ENCODE assay signal across 8 cellular contexts in genomic region chr17:4142107-4142900, GRCh38. TPM values are rescaled to one million over a fixed set of nuclear protein-coding genes. Genes with fewer than 3 reads are reported as not detected.
DNase-seq lines count a peak whose midpoint lies in the region; ATAC-seq and TF ChIP-seq lines count a peak whose summit lies in the region.

No MANE protein-coding gene starts in this region.

- H3K36me3 Mint-ChIP-seq in CD8-positive, alpha-beta T cell: peaks cover 37% of the 10 kb centered on the region
- no peaks in the 10 kb centered on the region for H3K36me3 Mint-ChIP-seq in IgD-negative memory B cell

- peak overlapping the region; percentile 98 for H3K27ac ChIP-seq in CD8-positive, alpha-beta T cell (ENCODE audit: low read depth, low read length)
- H3K27ac ChIP-seq in ovary: peak overlapping the region; percentile 55 to 100

- H3K4me1 Mint-ChIP-seq in CD8-positive, alpha-beta T cell (ENCODE audit: low read depth): peaks cover 54% of the 10 kb centered on the region
- peaks cover 22 to 39% (median 33%) of the 10 kb centered on the region in 3 donors for H3K4me1 Mint-ChIP-seq in IgD-negative memory B cell

- H3K27me3 ChIP-seq in CD8-positive, alpha-beta T cell (ENCODE audit: insufficient read depth, low read length): no peaks in the 10 kb centered on the region
- H3K27me3 ChIP-seq in ovary: no peaks in the 10 kb centered on the region

- no peak for TF ChIP-seq CTCF in CD8-positive, alpha-beta T cell (IDR thresholded peaks at IDR 0.05)
- TF ChIP-seq CTCF in foreskin fibroblast (IDR thresholded peaks at IDR 0.05; ENCODE audit: low read depth, low read length) (no peak), ovary (IDR thresholded peaks at IDR 0.05) (no peak)

- POLR2A ChIA-PET in CD8-positive, alpha-beta T cell (lab: Charles Lee): interaction anchor here (0.5 to 4.6 kb wide), 26 partner anchors 9 to 1806 kb away, joined by 3 to 92 read pairs (median 4); partner anchors contain the start of genes ANKFY1, ATP2A3, C17orf107 and NCBP3

- no peak for TF ChIP-seq EP300 in ovary (IDR thresholded peaks at IDR 0.05)

- peak overlapping the region; percentile 100 for H3K27ac Mint-ChIP-seq in CD8-positive, alpha-beta T cell
- peak overlapping the region; percentile 91 to 99 (median 98) for H3K27ac Mint-ChIP-seq in IgD-negative memory B cell

- peak in 5 of 7 experiments; percentile 16 to 61 (median 41) for DNase-seq in CD8-positive, alpha-beta T cell
- DNase-seq in activated T-helper 1 cell treated with Interleukin-2 at 50 U/mL for 16 hours (ENCODE audit: low read depth) (peak; percentile 30), foreskin fibroblast (peak; percentile 28 to 56), ovary (peak in 3 of 5 donors; percentile 42 to 69 (median 57)), NCI-H510A treated with DMSO at 0.1 percent for 48 hours (lab: John Stamatoyannopoulos, UW) (no peak), AML-193 (lab: John Stamatoyannopoulos, UW) (no peak)

- 2 to 7% (median 3%) methylated on average over 21 to 56 of the region's 56 CpGs for WGBS in ovary, 3 donors

- H3K4me3 ChIP-seq in CD8-positive, alpha-beta T cell (ENCODE audit: low read depth, low read length): peak overlapping the region; percentile 63
- H3K4me3 ChIP-seq in foreskin fibroblast (ENCODE audit: low read depth in 1 of 2, low read length in 2 of 2) (peak overlapping the region; percentile 91 to 93), ovary (peak overlapping the region; percentile 98)

- H3K36me3 ChIP-seq in CD8-positive, alpha-beta T cell (ENCODE audit: insufficient read depth, low read length): no peaks in the 10 kb centered on the region
- H3K36me3 ChIP-seq in ovary: no peaks in the 10 kb centered on the region

- no peaks in the 10 kb centered on the region for H3K9me3 Mint-ChIP-seq in CD8-positive, alpha-beta T cell
- H3K9me3 Mint-ChIP-seq in IgD-negative memory B cell: no peaks in the 10 kb centered on the region

- peaks cover 53% of the 10 kb centered on the region for H3K4me1 ChIP-seq in CD8-positive, alpha-beta T cell (ENCODE audit: insufficient read depth, low read length)
- H3K4me1 ChIP-seq in ovary (ENCODE audit: insufficient read depth): no peaks in the 10 kb centered on the region

- CTCF ChIA-PET in CD8-positive, alpha-beta T cell (lab: Charles Lee): interaction anchor here (0.8 to 1.6 kb wide), 3 partner anchors 23 to 58 kb away, joined by 3 to 4 read pairs (median 3); no protein-coding TSS in a partner anchor

- intact Hi-C loops in CD8-positive, alpha-beta T cell (cut with DNase I, micrococcal nuclease): loop anchor here (2.0 to 10.0 kb wide), 11 partner anchors 120 to 1345 kb away; partner anchors contain the start of genes ATP2A3 (in 2 of the 2), NCBP3 (in 2 of the 2), ANKFY1 (in 1 of the 2) and DERL2 (in 1 of the 2)
- intact Hi-C loops in ovary (cut with DNase I): no loop called here

- peak overlapping the region; percentile 99 for H3K4me3 Mint-ChIP-seq in CD8-positive, alpha-beta T cell
- peak overlapping the region; percentile 98 to 100 (median 98) for H3K4me3 Mint-ChIP-seq in IgD-negative memory B cell

- no peaks in the 10 kb centered on the region for H3K9me3 ChIP-seq in CD8-positive, alpha-beta T cell (ENCODE audit: low read length)
- no peaks in the 10 kb centered on the region for H3K9me3 ChIP-seq in ovary

- no peaks in the 10 kb centered on the region for H3K27me3 Mint-ChIP-seq in CD8-positive, alpha-beta T cell (ENCODE audit: low read depth)
- no peaks in the 10 kb centered on the region for H3K27me3 Mint-ChIP-seq in IgD-negative memory B cell

- no peak for TF ChIP-seq POLR2A in ovary (IDR thresholded peaks at IDR 0.05)

- peak; percentile 8 for ATAC-seq in CD8-positive, alpha-beta T cell
- peak; percentile 29 for ATAC-seq in GM21390 (IDR thresholded peaks at IDR 0.05; ENCODE audit: unreplicated experiment)

RNA-seq across cellular contexts. Expression of gene ZZEF1, which starts 0.5 kb away (rescaled TPM):
- total RNA-seq in CD8-positive, alpha-beta T cell: 10 to 100 TPM; 74.9 to 81.1 TPM
- polyA plus RNA-seq in IgD-negative memory B cell (5.2 TPM), ovary (10 to 100 TPM; 16.6 to 30.0 TPM)
- total RNA-seq in ovary: 10 to 100 TPM; 36.4 to 60.8 (median 46.7) TPM

RNA-seq across cellular contexts. Expression of gene CYB5D2, which starts 0.7 kb away (rescaled TPM):
- total RNA-seq in CD8-positive, alpha-beta T cell: 1 to 10 TPM; 2.4 to 4.7 TPM
- 14.1 TPM for polyA plus RNA-seq in IgD-negative memory B cell
- 10 to 100 TPM; 12.2 to 38.9 (median 18.5) TPM for total RNA-seq in ovary
- 10 to 100 TPM; 16.9 to 28.9 TPM for polyA plus RNA-seq in ovary

Comparison
In these comparisons a context has a peak if more than half of its experiments do, and no peak if none do; other contexts are left out.
1. DNase-seq: peak in CD8-positive, alpha-beta T cell (5 of 7), activated T-helper 1 cell treated with Interleukin-2 at 50 U/mL for 16 hours (single experiment), foreskin fibroblast (2 of 2) and ovary (3 of 5); none in NCI-H510A treated with DMSO at 0.1 percent for 48 hours (single experiment) and AML-193 (0 of 2).
2. intact Hi-C loops: an anchor here in CD8-positive, alpha-beta T cell (2.0 to 10.0 kb wide); none called in ovary.
3. Peak in every context shown above with its lines, with median percentiles within 50 percentile points of each other: H3K4me3 ChIP-seq.